In the genomic region with DNA sequence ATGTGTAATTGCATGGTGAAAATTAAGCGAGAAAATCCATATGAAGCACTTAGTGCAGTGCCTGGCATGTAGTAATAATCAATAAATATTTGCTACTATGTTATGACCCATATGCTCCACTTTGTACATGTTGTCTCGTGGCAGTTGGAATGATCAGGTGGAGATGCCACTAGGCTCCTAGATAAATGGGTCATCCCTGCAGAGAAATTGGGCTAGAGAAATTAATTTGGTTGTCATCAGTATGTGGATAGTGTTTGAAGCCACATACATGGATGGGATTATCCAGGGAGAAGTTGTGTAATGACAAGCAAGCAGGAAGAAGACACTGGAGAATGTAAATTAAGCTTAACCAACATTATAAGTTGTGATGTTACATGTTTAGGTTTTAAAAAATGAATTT, we compare ENCODE assay signal across 5 cellular contexts.
"Had no signal": no experiment of that assay in that cellular context is flagged by ENCODE, and none has a peak within 500 bp of the region (broad histone marks: within the 10 kb centered on the region; RNA-seq: fewer than 3 reads in every experiment).

No MANE protein-coding gene starts in this region.

- DNase-seq: IMR-90, KBM-7, KG1 had no signal

- ATAC-seq: HepG2, K562 had no signal
